ENCODE assay signal across 35 cellular contexts in the genomic region with DNA sequence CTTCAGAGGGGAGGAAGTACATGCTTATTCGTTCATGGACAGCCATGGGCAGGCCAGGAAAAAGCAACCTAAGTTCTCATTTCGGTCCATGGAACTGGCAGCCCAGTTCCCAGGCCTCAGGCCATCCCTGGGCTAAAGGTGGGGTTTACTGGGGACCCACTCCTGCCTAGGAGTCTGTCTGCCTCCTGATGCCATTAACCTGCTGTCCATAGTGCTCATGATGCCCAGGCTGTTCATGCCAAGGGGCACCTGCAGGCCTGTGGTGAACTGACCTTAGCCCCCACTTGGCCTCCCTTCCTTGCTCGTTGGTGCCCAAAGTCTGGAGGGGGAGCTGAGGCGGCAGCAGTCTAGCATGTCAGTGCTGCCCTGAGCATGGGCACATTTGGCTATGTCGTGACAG.
"Had no signal": no experiment of that assay in that cellular context is flagged by ENCODE, and none has a peak within 500 bp of the region (broad histone marks: within the 10 kb centered on the region; RNA-seq: fewer than 3 reads in every experiment).

No MANE protein-coding gene starts in this region.

- ATAC-seq: activated CD8-positive, alpha-beta T cell treated with anti-CD3 and anti-CD28 coated beads for 36 hours; activated naive CD8-positive, alpha-beta T cell treated with anti-CD3 and anti-CD28 coated beads, Interleukin-2, amount 50 U/mL, for 24 hours; activated T-cell treated with anti-CD3 and anti-CD28 coated beads, Interleukin-2, amount 50 U/mL, for 4 hours; body of pancreas had no signal

- H3K27ac Mint-ChIP-seq: activated B cell treated with CpG ODN at 0.5 μM for 24 hours; activated CD4-positive, alpha-beta memory T cell treated with anti-CD3 and anti-CD28 coated beads for 36 hours; activated CD4-positive, alpha-beta T cell treated with anti-CD3 and anti-CD28 coated beads, Interleukin-2, amount 10 ng/mL, durations not matched to agents 24 days and 14 days; activated CD8-positive, alpha-beta T cell treated with anti-CD3 and anti-CD28 coated beads for 36 hours; activated naive CD4-positive, alpha-beta T cell treated with anti-CD3 and anti-CD28 coated beads, Interleukin-2, amount 10 ng/mL, durations not matched to agents 7 days and 5 days; activated naive CD4-positive, alpha-beta T cell treated with anti-CD3 and anti-CD28 coated beads, Interleukin-2, amount 50 U/mL, for 24 hours; activated naive CD8-positive, alpha-beta T cell; activated naive CD8-positive, alpha-beta T cell treated with anti-CD3 and anti-CD28 coated beads, Interleukin-2, amount 10 ng/mL, durations not matched to agents 7 days and 5 days; activated naive CD8-positive, alpha-beta T cell treated with anti-CD3 and anti-CD28 coated beads, Interleukin-2, amount 50 U/mL, for 24 hours; activated T-helper 2 cell treated with anti-CD3 and anti-CD28 coated beads, Interferon-gamma antibody, Interleukin-2, Interleukin-4, amounts not matched to agents 10 μg/mL and 5 μg/mL and 100 μg/mL, durations not matched to agents 14 hours and 24 hours and 36 hours; T-helper 1 cell treated with Interleukin-12 subunit alpha and Interleukin-12 subunit beta and Interleukin-4 antibody, amounts not matched to agents 30 μg/mL and 1 μg/mL, for 36 hours; T-helper 2 cell treated with Interferon-gamma antibody and Interleukin-4, amounts not matched to agents 5 μg/mL and 100 μg/mL, for 36 hours had no signal

- H3K27me3 Mint-ChIP-seq: activated B cell treated with CpG ODN at 0.5 μM for 24 hours; activated CD4-positive, alpha-beta memory T cell treated with anti-CD3 and anti-CD28 coated beads for 36 hours; activated CD4-positive, alpha-beta T cell treated with anti-CD3 and anti-CD28 coated beads, Interleukin-2, amount 10 ng/mL, durations not matched to agents 24 days and 14 days; activated CD8-positive, alpha-beta T cell treated with anti-CD3 and anti-CD28 coated beads for 36 hours; activated naive CD4-positive, alpha-beta T cell treated with anti-CD3 and anti-CD28 coated beads, Interleukin-2, amount 10 ng/mL, durations not matched to agents 7 days and 5 days; activated naive CD4-positive, alpha-beta T cell treated with anti-CD3 and anti-CD28 coated beads, Interleukin-2, amount 50 U/mL, for 24 hours; activated naive CD8-positive, alpha-beta T cell; activated naive CD8-positive, alpha-beta T cell treated with anti-CD3 and anti-CD28 coated beads, Interleukin-2, amount 10 ng/mL, durations not matched to agents 7 days and 5 days; activated naive CD8-positive, alpha-beta T cell treated with anti-CD3 and anti-CD28 coated beads, Interleukin-2, amount 50 U/mL, for 24 hours had no signal

- H3K36me3 Mint-ChIP-seq: activated CD4-positive, alpha-beta memory T cell treated with anti-CD3 and anti-CD28 coated beads for 36 hours; activated naive CD4-positive, alpha-beta T cell treated with anti-CD3 and anti-CD28 coated beads, Interleukin-2, amount 10 ng/mL, durations not matched to agents 7 days and 5 days; activated naive CD4-positive, alpha-beta T cell treated with anti-CD3 and anti-CD28 coated beads, Interleukin-2, amount 50 U/mL, for 24 hours; activated naive CD8-positive, alpha-beta T cell; activated naive CD8-positive, alpha-beta T cell treated with anti-CD3 and anti-CD28 coated beads, Interleukin-2, amount 10 ng/mL, durations not matched to agents 7 days and 5 days had no signal

- H3K4me1 Mint-ChIP-seq: activated B cell treated with CpG ODN at 0.5 μM for 24 hours; activated CD4-positive, alpha-beta T cell treated with anti-CD3 and anti-CD28 coated beads, Interleukin-2, amount 10 ng/mL, durations not matched to agents 24 days and 14 days; activated naive CD4-positive, alpha-beta T cell treated with anti-CD3 and anti-CD28 coated beads, Interleukin-2, amount 10 ng/mL, durations not matched to agents 7 days and 5 days; activated naive CD4-positive, alpha-beta T cell treated with anti-CD3 and anti-CD28 coated beads, Interleukin-2, amount 50 U/mL, for 24 hours; activated naive CD8-positive, alpha-beta T cell treated with anti-CD3 and anti-CD28 coated beads, Interleukin-2, amount 10 ng/mL, durations not matched to agents 7 days and 5 days; activated naive CD8-positive, alpha-beta T cell treated with anti-CD3 and anti-CD28 coated beads, Interleukin-2, amount 50 U/mL, for 24 hours had no signal

- H3K27me3 ChIP-seq: body of pancreas, brain microvascular endothelial cell, breast epithelium had no signal

- H3K36me3 ChIP-seq: brain microvascular endothelial cell, breast epithelium had no signal

- DNase-seq: activated B cell treated with CpG ODN at 0.5 μM for 24 hours; activated CD4-positive, alpha-beta memory T cell treated with anti-CD3 and anti-CD28 coated beads for 36 hours; activated CD4-positive, alpha-beta T cell treated with anti-CD3 and anti-CD28 coated beads for 4 hours; activated CD4-positive, alpha-beta T cell treated with anti-CD3 and anti-CD28 coated beads, Interleukin-2, amount 10 ng/mL, durations not matched to agents 24 days and 14 days; activated CD4-positive, alpha-beta T cell treated with anti-CD3 and anti-CD28 coated beads, Interleukin-2, amount 50 U/mL, for 1 hour; activated CD4-positive, alpha-beta T cell treated with anti-CD3 and anti-CD28 coated beads, Interleukin-2, amount 50 U/mL, for 4 hours; activated CD4-positive, CD25-positive, alpha-beta regulatory T cell treated with anti-CD3 and anti-CD28 coated beads, Interleukin-2, amount 50 U/mL, for 72 hours; activated CD8-positive, alpha-beta memory T cell treated with anti-CD3 and anti-CD28 coated beads, Interleukin-2, amount 50 U/mL, for 4 hours; activated CD8-positive, alpha-beta T cell treated with anti-CD3 and anti-CD28 coated beads for 36 hours; activated effector memory CD4-positive, alpha-beta T cell treated with Interleukin-2 at 50 U/mL for 16 hours; activated gamma-delta T cell; activated naive CD4-positive, alpha-beta T cell treated with anti-CD3 and anti-CD28 coated beads, Interleukin-2, amount 10 ng/mL, durations not matched to agents 7 days and 5 days; activated naive CD4-positive, alpha-beta T cell treated with Interleukin-2 at 50 U/mL for 16 hours; activated naive CD8-positive, alpha-beta T cell treated with anti-CD3 and anti-CD28 coated beads, Interleukin-2, amount 10 ng/mL, durations not matched to agents 7 days and 5 days; activated naive CD8-positive, alpha-beta T cell treated with anti-CD3 and anti-CD28 coated beads, Interleukin-2, amount 50 U/mL, for 24 hours; activated T-cell treated with anti-CD3 and anti-CD28 coated beads for 4 hours; activated T-cell treated with anti-CD3 and anti-CD28 coated beads, Interleukin-2, amount 50 U/mL, for 1 hour; activated T-cell treated with anti-CD3 and anti-CD28 coated beads, Interleukin-2, amount 50 U/mL, for 4 hours; amygdala; anterior cingulate cortex; body of pancreas; brain microvascular endothelial cell; central memory CD4-positive, alpha-beta T cell; T-helper 1 cell; T-helper 2 cell; T-helper 9 cell had no signal

- H3K27ac ChIP-seq: body of pancreas, brain microvascular endothelial cell, breast epithelium, VCaP had no signal

- FAIRE-seq: astrocyte, TTC549 had no signal

- H3K9me3 Mint-ChIP-seq: activated CD4-positive, alpha-beta T cell treated with anti-CD3 and anti-CD28 coated beads, Interleukin-2, amount 10 ng/mL, durations not matched to agents 24 days and 14 days; activated CD8-positive, alpha-beta T cell treated with anti-CD3 and anti-CD28 coated beads for 36 hours; T-helper 1 cell treated with Interleukin-12 subunit alpha and Interleukin-12 subunit beta and Interleukin-4 antibody, amounts not matched to agents 30 μg/mL and 1 μg/mL, for 36 hours had no signal

- H3K4me1 ChIP-seq: body of pancreas, breast epithelium had no signal

- H3K4me3 Mint-ChIP-seq: activated B cell treated with CpG ODN at 0.5 μM for 24 hours; activated CD4-positive, alpha-beta memory T cell treated with anti-CD3 and anti-CD28 coated beads for 36 hours; activated CD4-positive, alpha-beta T cell treated with anti-CD3 and anti-CD28 coated beads, Interleukin-2, amount 10 ng/mL, durations not matched to agents 24 days and 14 days; activated CD8-positive, alpha-beta T cell treated with anti-CD3 and anti-CD28 coated beads for 36 hours; activated naive CD4-positive, alpha-beta T cell treated with anti-CD3 and anti-CD28 coated beads, Interleukin-2, amount 10 ng/mL, durations not matched to agents 7 days and 5 days; activated naive CD4-positive, alpha-beta T cell treated with anti-CD3 and anti-CD28 coated beads, Interleukin-2, amount 50 U/mL, for 24 hours; activated naive CD8-positive, alpha-beta T cell; activated naive CD8-positive, alpha-beta T cell treated with anti-CD3 and anti-CD28 coated beads, Interleukin-2, amount 10 ng/mL, durations not matched to agents 7 days and 5 days; activated naive CD8-positive, alpha-beta T cell treated with anti-CD3 and anti-CD28 coated beads, Interleukin-2, amount 50 U/mL, for 24 hours; activated T-cell treated with anti-CD3 and anti-CD28 coated beads, Interleukin-2, amount 50 U/mL, for 4 hours; T-helper 1 cell treated with Interleukin-12 subunit alpha and Interleukin-12 subunit beta and Interleukin-4 antibody, amounts not matched to agents 30 μg/mL and 1 μg/mL, for 36 hours; T-helper 2 cell treated with Interferon-gamma antibody and Interleukin-4, amounts not matched to agents 5 μg/mL and 100 μg/mL, for 36 hours had no signal

- H3K4me3 ChIP-seq: body of pancreas, breast epithelium had no signal

- H3K9me3 ChIP-seq: body of pancreas, breast epithelium had no signal
